Comparison of ENCODE assay signal across 8 cellular contexts in the genomic region with DNA sequence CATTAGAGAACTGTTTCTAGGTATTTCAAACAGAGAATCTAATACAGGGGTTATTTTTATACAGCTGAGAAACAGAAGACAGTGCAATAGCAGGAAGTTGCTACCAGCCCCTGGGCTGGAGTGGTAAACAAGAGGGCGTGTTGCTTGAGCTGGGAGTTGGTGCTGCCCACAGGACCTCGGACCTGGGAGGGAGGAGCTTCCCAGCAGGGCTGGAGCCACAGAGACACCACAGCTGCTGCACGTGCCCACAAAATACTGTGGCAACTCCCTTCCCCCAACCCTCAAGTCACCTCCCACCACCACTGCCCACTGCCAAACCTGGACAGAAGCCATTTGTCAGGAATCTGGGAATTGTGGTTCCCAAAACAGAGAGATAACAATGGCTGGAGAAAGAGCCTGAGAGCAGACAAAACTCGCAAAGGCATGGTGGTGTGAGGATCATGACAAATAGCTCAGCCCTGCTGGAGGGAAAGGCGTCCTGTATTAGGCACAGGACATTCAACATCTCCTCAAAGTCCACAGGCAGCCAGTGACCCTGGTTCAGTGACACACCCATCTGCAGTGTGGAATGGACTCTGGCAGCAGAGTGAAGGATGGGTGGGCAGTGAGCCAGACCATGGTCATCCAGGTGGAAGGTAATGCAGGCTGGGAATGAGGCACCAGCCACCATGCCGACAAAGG. TPM values are rescaled to one million over a fixed set of nuclear protein-coding genes. Genes with fewer than 3 reads are reported as not detected.
A peak's percentile ranks its signal among the peaks of the same experiment; 100 is the strongest.
DNase-seq lines count a peak whose midpoint lies in the region; ATAC-seq and TF ChIP-seq lines count a peak whose summit lies in the region.

No MANE protein-coding gene starts in this region.

- H3F3A ChIP-seq in PC-3 (ENCODE audit: low read length, unreplicated experiment): no peaks in the 10 kb centered on the region

- H3K9ac ChIP-seq in PC-3 (ENCODE audit: low read length): no peak overlapping the region

- H3K4me2 ChIP-seq in PC-3 (ENCODE audit: low read length): peak overlapping the region; percentile 15

- H3K27me3 ChIP-seq in PC-3 (ENCODE audit: low read length): no peaks in the 10 kb centered on the region
- no peaks in the 10 kb centered on the region for H3K27me3 ChIP-seq in layer of hippocampus (ENCODE audit: control insufficient read depth, insufficient read depth, low read length)
- H3K27me3 ChIP-seq in ascending aorta: no peaks in the 10 kb centered on the region

- CTCF ChIA-PET in PC-3 (lab: Charles Lee): interaction anchor here (1.2 kb wide), 1 partner anchor 165 kb away, joined by 7 read pairs; no protein-coding TSS in a partner anchor

- TF ChIP-seq CTCF in PC-3 (conservative IDR thresholded peaks at IDR 0.05; ENCODE audit: low read depth, low read length) (no peak), ascending aorta (IDR thresholded peaks at IDR 0.05) (no peak)

- peaks cover 51% of the 10 kb centered on the region for H3K79me2 ChIP-seq in PC-3 (ENCODE audit: low read length)

- H3K4me3 ChIP-seq in PC-3 (ENCODE audit: low read length): no peak overlapping the region
- H3K4me3 ChIP-seq in ascending aorta: no peak overlapping the region

- DNase-seq in Ammon's horn (ENCODE audit: low spot score): peak; percentile 54
- peak; percentile 59 for DNase-seq in PC-3
- DNase-seq in ascending aorta (ENCODE audit: low spot score in 2 of 2): no peak
- DNase-seq in activated effector memory CD4-positive, alpha-beta T cell treated with Interleukin-2 at 50 U/mL for 16 hours: no peak
- DNase-seq in activated T-cell treated with anti-CD3 and anti-CD28 coated beads, Interleukin-2, amount 50 U/mL, for 1 hour: no peak
- no peak for DNase-seq in occipital lobe (lab: John Stamatoyannopoulos, UW)

- no peaks in the 10 kb centered on the region for H3K9me2 ChIP-seq in PC-3 (replicated peaks; ENCODE audit: low read length)

- H2AFZ ChIP-seq in PC-3 (ENCODE audit: low read length): no peak overlapping the region

- peaks cover 41% of the 10 kb centered on the region for H3K4me1 ChIP-seq in PC-3 (ENCODE audit: insufficient read depth, low read length)
- H3K4me1 ChIP-seq in ascending aorta: peaks cover 0 to 3% of the 10 kb centered on the region in 2 donors

- POLR2A ChIA-PET in PC-3 (lab: Charles Lee; ENCODE audit: unreplicated experiment): interaction anchor here (0.5 to 0.7 kb wide), 2 partner anchors 57 to 198 kb away, joined by 3 to 4 read pairs; a partner anchor contains a TSS

- no peaks in the 10 kb centered on the region for H4K20me1 ChIP-seq in PC-3 (ENCODE audit: low read length)

- intact Hi-C loops in PC-3 (cut with micrococcal nuclease): no loop called here
- intact Hi-C loops in ascending aorta (cut with DNase I): loop anchor here (5.0 kb wide), 1 partner anchor 55 kb away; a partner anchor contains a TSS

- ATAC-seq in GM21390 (IDR thresholded peaks at IDR 0.05; ENCODE audit: unreplicated experiment): peak; percentile 49
- peak; percentile 69 for ATAC-seq in PC-3

- H3K27ac ChIP-seq in PC-3 (ENCODE audit: low read length): peak overlapping the region; percentile 1; the same call in 1 of the 2 replicates
- peak overlapping the region; percentile 72 for H3K27ac ChIP-seq in layer of hippocampus (ENCODE audit: low read depth, low read length)
- H3K27ac ChIP-seq in ascending aorta: no peak overlapping the region

- H3K36me3 ChIP-seq in PC-3 (ENCODE audit: low read depth, low read length): peaks cover 3% of the 10 kb centered on the region; the same call in 1 of the 2 replicates
- H3K36me3 ChIP-seq in ascending aorta: no peaks in the 10 kb centered on the region

- no TSS peak for BruUV-seq in PC-3 (replicated peaks; lab: Mats Ljungman, UMichigan)

- H3K9me3 ChIP-seq in PC-3 (ENCODE audit: low read length) (no peaks in the 10 kb centered on the region), ascending aorta (no peaks in the 10 kb centered on the region)

RNA-seq across cellular contexts. Expression of a gene that starts 57.2 kb away (rescaled TPM):
- total RNA-seq in PC-3 (2014; rRNA removed): 43.0 and 52.6 TPM in 2 replicates
- total RNA-seq in ascending aorta: 38.2 TPM
- 20.0 TPM for total RNA-seq in occipital lobe

Comparison
In these comparisons a context has a peak if more than half of its experiments do, and no peak if none do; other contexts are left out.
1. DNase-seq: peak in Ammon's horn (single experiment) and PC-3 (single experiment); none in ascending aorta (0 of 2), activated effector memory CD4-positive, alpha-beta T cell treated with Interleukin-2 at 50 U/mL for 16 hours (single experiment), activated T-cell treated with anti-CD3 and anti-CD28 coated beads, Interleukin-2, amount 50 U/mL, for 1 hour (single experiment) and occipital lobe (single experiment).
2. H3K27ac ChIP-seq: peak in PC-3 (single experiment) and layer of hippocampus (single experiment); none in ascending aorta (0 of 2).